ENCODE assay signal across 14 cellular contexts in genomic region chr3:156586905-156587766, GRCh38. TPM values are rescaled to one million over a fixed set of nuclear protein-coding genes. Genes with fewer than 3 reads are reported as not detected.
DNase-seq lines count a peak whose midpoint lies in the region; ATAC-seq and TF ChIP-seq lines count a peak whose summit lies in the region.
"Had no signal": no experiment of that assay in that cellular context is flagged by ENCODE, and none has a peak within 500 bp of the region (broad histone marks: within the 10 kb centered on the region; RNA-seq: fewer than 3 reads in every experiment).

No MANE protein-coding gene starts in this region.

- no peaks in the 10 kb centered on the region for H3K27me3 Mint-ChIP-seq in type B pancreatic cell
- H3K27me3 Mint-ChIP-seq: naive B cell had no signal

- no peaks in the 10 kb centered on the region for H3K4me1 Mint-ChIP-seq in type B pancreatic cell (ENCODE audit: unreplicated experiment)

- peak; percentile 56 for ATAC-seq in Right ventricle myocardium inferior
- ATAC-seq: A549 had no signal

- in situ Hi-C loops in KBM-7 (cut with MboI; ENCODE audit: low pct_unique_long_range_greater_than_20kb, low sequenced_read_pairs): no loop called here

- POLR2A ChIA-PET in A673 (lab: Charles Lee; ENCODE audit: low non-redundant PET): no interaction called here

- H3K27ac ChIP-seq in cardiac muscle cell: peak overlapping the region; percentile 27
- no peak overlapping the region for H3K27ac ChIP-seq in A673 (ENCODE audit: low read depth, low read length, poor library complexity, severe bottlenecking)
- H3K27ac ChIP-seq: A549, transverse colon had no signal

- no peaks in the 10 kb centered on the region for H3K36me3 ChIP-seq in cardiac muscle cell
- H3K36me3 ChIP-seq in A673 (ENCODE audit: insufficient read depth, low read length, poor library complexity, severe bottlenecking): no peaks in the 10 kb centered on the region
- H3K36me3 ChIP-seq: transverse colon had no signal

- no peaks in the 10 kb centered on the region for H3K9me3 Mint-ChIP-seq in type B pancreatic cell

- H3K4me3 Mint-ChIP-seq in type B pancreatic cell: no peak overlapping the region
- H3K4me3 Mint-ChIP-seq: IgD-negative memory B cell, naive B cell had no signal

- H3K9me3 ChIP-seq in cardiac muscle cell (ENCODE audit: low read depth) (no peaks in the 10 kb centered on the region), A673 (ENCODE audit: low read depth, low read length, poor library complexity, severe bottlenecking) (no peaks in the 10 kb centered on the region)
- H3K9me3 ChIP-seq: A549, transverse colon had no signal

- H3K36me3 Mint-ChIP-seq in type B pancreatic cell: no peaks in the 10 kb centered on the region
- H3K36me3 Mint-ChIP-seq: IgD-negative memory B cell, naive B cell had no signal

- H3K27me3 ChIP-seq in cardiac muscle cell: no peaks in the 10 kb centered on the region
- no peaks in the 10 kb centered on the region for H3K27me3 ChIP-seq in A673 (replicated peaks; ENCODE audit: insufficient read depth, low read depth, low read length, poor library complexity)
- H3K27me3 ChIP-seq: transverse colon had no signal

- intact Hi-C loops in Right ventricle myocardium inferior (cut with DNase I): no loop called here
- intact Hi-C loops in cardiac septum (cut with DNase I): no loop called here
- intact Hi-C loops in A673 (cut with micrococcal nuclease; ENCODE audit: unreplicated experiment): no loop called here

- no peak for TF ChIP-seq CTCF in cardiac muscle cell (IDR thresholded peaks at IDR 0.05; ENCODE audit: low read depth, low read length)
- TF ChIP-seq CTCF in A673 (conservative IDR thresholded peaks at IDR 0.05; ENCODE audit: low read depth, low read length): no peak
- no peak for TF ChIP-seq CTCF in type B pancreatic cell (conservative IDR thresholded peaks at IDR 0.05)

- CTCF ChIA-PET in A673 (lab: Charles Lee): no interaction called here

- DNase-seq in Right ventricle myocardium inferior (ENCODE audit: missing footprints) (no peak), cardiac septum (ENCODE audit: low spot score) (no peak), KBM-7 (peak; percentile 47), cardiac muscle cell (ENCODE audit: low read depth in 1 of 2, low spot score in 1 of 2) (no peak), A673 (ENCODE audit: low spot score) (no peak), HK-2 (ENCODE audit: unreplicated experiment) (no peak), type B pancreatic cell (ENCODE audit: extremely low spot score, unreplicated experiment) (no peak)
- no peak for DNase-seq in activated CD8-positive, alpha-beta memory T cell treated with anti-CD3 and anti-CD28 coated beads for 24 hours
- DNase-seq: activated naive CD4-positive, alpha-beta T cell; dermis blood vessel endothelial cell; naive B cell; transverse colon had no signal

- no peak overlapping the region for H3K4me3 ChIP-seq in cardiac muscle cell
- H3K4me3 ChIP-seq in A673 (ENCODE audit: low read depth, low read length, poor library complexity, severe bottlenecking): no peak overlapping the region
- H3K4me3 ChIP-seq: A549, transverse colon had no signal

- H3K27ac Mint-ChIP-seq in type B pancreatic cell: no peak overlapping the region
- H3K27ac Mint-ChIP-seq: IgD-negative memory B cell had no signal

- BruUV-seq in A673 (replicated peaks; lab: Mats Ljungman, UMichigan): no TSS peak

- H3K4me1 ChIP-seq in cardiac muscle cell (ENCODE audit: low read depth) (peaks cover 13% of the 10 kb centered on the region), A673 (ENCODE audit: insufficient read depth, low read length, poor library complexity, severe bottlenecking) (no peaks in the 10 kb centered on the region)
- H3K4me1 ChIP-seq: A549 had no signal

RNA-seq across cellular contexts. Expression of gene SSR3, which starts 32.2 kb away (rescaled TPM):
- total RNA-seq in Right ventricle myocardium inferior: 195 TPM
- total RNA-seq in cardiac septum: 155 TPM
- 90.9 and 143 TPM in 2 replicates for total RNA-seq in cardiac muscle cell
- polyA plus RNA-seq in cardiac muscle cell: 202 and 266 TPM in 2 replicates
- 431 and 531 TPM in 2 replicates for total RNA-seq in A673 (2021)
- 141 and 170 TPM in 2 replicates for total RNA-seq in type B pancreatic cell (ENCODE audit: low replicate concordance)
